ENCODE assay signal across 8 cellular contexts in genomic region chr19:52993342-52994178, GRCh38. TPM values are rescaled to one million over a fixed set of nuclear protein-coding genes. Genes with fewer than 3 reads are reported as not detected.
DNase-seq lines count a peak whose midpoint lies in the region; ATAC-seq and TF ChIP-seq lines count a peak whose summit lies in the region.

No MANE protein-coding gene starts in this region.

- peaks cover 8% of the 10 kb centered on the region for H3K4me1 ChIP-seq in HUES48 (ENCODE audit: control insufficient read depth, insufficient read depth, low read length)
- H3K4me1 ChIP-seq in hepatocyte (ENCODE audit: insufficient read depth), result peaks cover 7% of the 10 kb centered on the region
- no peaks in the 10 kb centered on the region for H3K4me1 ChIP-seq in urinary bladder (ENCODE audit: insufficient read depth)

- H3K27ac ChIP-seq in HUES48 (ENCODE audit: low read depth, low read length) (peak overlapping the region; percentile 68), hepatocyte (peak overlapping the region; percentile 70), urinary bladder (ENCODE audit: low read depth) (no peak overlapping the region)

- TF ChIP-seq CTCF in astrocyte of the cerebellum (IDR thresholded peaks at IDR 0.05; ENCODE audit: low read depth, low read length, missing control alignments) (peak; percentile 45), hepatocyte (IDR thresholded peaks at IDR 0.05; ENCODE audit: poor library complexity) (peak; percentile 60)

- H3K9ac ChIP-seq in HUES48 (ENCODE audit: low read depth, low read length), result 0 out of 2 replicates have a peak overlapping the region, but pooled peaks have one; percentile 31

- peak overlapping the region; percentile 82 for H3K4me2 ChIP-seq in hepatocyte

- H3K27me3 ChIP-seq in HUES48 (ENCODE audit: control insufficient read depth, insufficient read depth, low read length) (peaks cover 22% of the 10 kb centered on the region), hepatocyte (no peaks in the 10 kb centered on the region)

- no peaks in the 10 kb centered on the region for H3K9me3 ChIP-seq in HUES48 (ENCODE audit: control insufficient read depth, insufficient read depth, low read length)
- H3K9me3 ChIP-seq in hepatocyte (ENCODE audit: low read depth), result no peaks in the 10 kb centered on the region

- peak overlapping the region; percentile 63 for H2AFZ ChIP-seq in hepatocyte

- no peak for ATAC-seq in GM19452 (IDR thresholded peaks at IDR 0.05; ENCODE audit: unreplicated experiment)

- 1% methylated on average over 45 of the region's 50 CpGs for WGBS in hepatocyte (ENCODE audit: low lambda C conversion rate, missing lambda C conversion rate)
- 1% methylated on average over 50 of the region's 50 CpGs for WGBS in urinary bladder

- H3K4me3 ChIP-seq in HUES48 (ENCODE audit: low read depth, low read length), result peak overlapping the region; percentile 75
- H3K4me3 ChIP-seq in astrocyte of the cerebellum (ENCODE audit: low read depth, low read length), result peak overlapping the region; percentile 44
- peak overlapping the region; percentile 32 for H3K4me3 ChIP-seq in hepatocyte
- peak overlapping the region; percentile 44 for H3K4me3 ChIP-seq in urinary bladder (ENCODE audit: low read depth, low read length)

- no peaks in the 10 kb centered on the region for H4K20me1 ChIP-seq in hepatocyte (ENCODE audit: insufficient read depth, poor library complexity, severe bottlenecking)

- H3K9me2 ChIP-seq in hepatocyte (replicated peaks; ENCODE audit: insufficient read depth), result no peaks in the 10 kb centered on the region

- H3K79me2 ChIP-seq in hepatocyte, result peaks cover 20% of the 10 kb centered on the region

- H3K36me3 ChIP-seq in HUES48 (ENCODE audit: control insufficient read depth, insufficient read depth, low read length), result no peaks in the 10 kb centered on the region
- no peaks in the 10 kb centered on the region for H3K36me3 ChIP-seq in hepatocyte (replicated peaks; ENCODE audit: insufficient read depth, low read depth)
- no peaks in the 10 kb centered on the region for H3K36me3 ChIP-seq in urinary bladder (ENCODE audit: insufficient read depth)

- in situ Hi-C loops in astrocyte of the cerebellum (cut with HindIII; ENCODE audit: low sequenced_read_pairs), result no loop called here

- peak; percentile 63 to 68 for DNase-seq in AML-193 (lab: John Stamatoyannopoulos, UW)
- DNase-seq in T1000 (lab: John Stamatoyannopoulos, UW), result peak; percentile 79
- DNase-seq in astrocyte of the cerebellum (ENCODE audit: low read depth), result peak; percentile 49
- peak; percentile 91 for DNase-seq in hepatocyte (ENCODE audit: low spot score)
- peak; percentile 10 for DNase-seq in renal cortical epithelial cell (ENCODE audit: low read depth)

RNA-seq across cellular contexts. Expression of gene ERVV-1, which starts 20.2 kb away (rescaled TPM):
- total RNA-seq in hepatocyte (0.36 TPM in 1 of 2 replicates, not detected in the other), renal cortical epithelial cell (1.4 TPM in 1 of 2 replicates, not detected in the other), urinary bladder (not detected)
- polyA plus RNA-seq in hepatocyte (0.19 and 0.62 TPM in 2 replicates), urinary bladder (0.05 TPM)

RNA-seq across cellular contexts. Expression of gene ZNF816, which starts 30.9 kb away (rescaled TPM):
- total RNA-seq in hepatocyte, result 10.7 and 18.5 TPM in 2 replicates
- polyA plus RNA-seq in hepatocyte, result 5.1 and 6.3 TPM in 2 replicates
- total RNA-seq in renal cortical epithelial cell, result 27.8 and 28.3 TPM in 2 replicates
- 27.4 TPM for total RNA-seq in urinary bladder
- 5.9 TPM for polyA plus RNA-seq in urinary bladder

RNA-seq across cellular contexts. Expression of gene ERVV-2, which starts 51.0 kb away (rescaled TPM):
- total RNA-seq in hepatocyte, result 2.5 and 4.5 TPM in 2 replicates
- 2.5 and 4.1 TPM in 2 replicates for polyA plus RNA-seq in hepatocyte
- 0.05 and 0.87 TPM in 2 replicates for total RNA-seq in renal cortical epithelial cell
- not detected for total RNA-seq in urinary bladder
- not detected for polyA plus RNA-seq in urinary bladder

Comparison
In these comparisons a context has a peak if more than half of its experiments do, and no peak if none do; other contexts are left out.
1. DNase-seq: peak in every context shown above with its lines; median percentile 91 in hepatocyte; 79 in T1000; 66 in AML-193; 49 in astrocyte of the cerebellum; 10 in renal cortical epithelial cell.